ENCODE assay signal across 21 cellular contexts in genomic region chr2:98703738-98704137, GRCh38. TPM values are rescaled to one million over a fixed set of nuclear protein-coding genes. Genes with fewer than 3 reads are reported as not detected.
DNase-seq lines count a peak whose midpoint lies in the region; ATAC-seq, FAIRE-seq and TF ChIP-seq lines count a peak whose summit lies in the region.
"Had no signal": no experiment of that assay in that cellular context is flagged by ENCODE, and none has a peak within 500 bp of the region (broad histone marks: within the 10 kb centered on the region; RNA-seq: fewer than 3 reads in every experiment).

No MANE protein-coding gene starts in this region.

- POLR2A ChIA-PET in CD8-positive, alpha-beta T cell (lab: Charles Lee), result interaction anchor here (1.2 to 1.3 kb wide), 3 partner anchors 10 to 68 kb away, joined by 3 to 4 read pairs (median 4); no protein-coding TSS in a partner anchor
- POLR2A ChIA-PET in endothelial cell of umbilical vein (lab: Charles Lee), result interaction anchor here (1.0 kb wide), 1 partner anchor 17 kb away, joined by 5 read pairs; no protein-coding TSS in a partner anchor

- no peaks in the 10 kb centered on the region for H3K9me2 ChIP-seq in Karpas-422 (replicated peaks; ENCODE audit: insufficient read depth, low read length)

- TF ChIP-seq POLR2A in endothelial cell of umbilical vein (IDR thresholded peaks at IDR 0.05; ENCODE audit: low read depth, low read length) (no peak), ovary (IDR thresholded peaks at IDR 0.05) (no peak)

- DNase-seq in CD8-positive, alpha-beta T cell, result no peak
- DNase-seq in Karpas-422, result peak; percentile 26
- no peak for DNase-seq in endothelial cell of umbilical vein (ENCODE audit: low read depth, low spot score)
- DNase-seq in pancreas, result no peak
- DNase-seq in frontal cortex (ENCODE audit: low spot score in 2 of 2), result no peak
- no peak for DNase-seq in NOMO-1 treated with dmso at 0.1 percent for 144 hours (lab: John Stamatoyannopoulos, UW; ENCODE audit: unreplicated experiment)
- DNase-seq in D721Med (ENCODE audit: insufficient read length, low spot score), result no peak
- no peak for DNase-seq in ovary
- DNase-seq: EL, islet precursor cell, NCI-H187 treated with DMSO at 0.1 percent for 48 hours, NCI-H526, trophoblast cell had no signal

- 65 to 68% methylated on average over 5 of the region's 5 CpGs for WGBS in pancreas, 2 donors
- WGBS in ovary, 3 donors, result 94 to 96% (median 96%) methylated on average over 5 of the region's 5 CpGs

- no TSS peak for BruUV-seq in endothelial cell of umbilical vein (replicated peaks; lab: Mats Ljungman, UMichigan)

- CTCF ChIA-PET in CD8-positive, alpha-beta T cell (lab: Charles Lee), result interaction anchor here (0.9 to 2.2 kb wide), 6 partner anchors 9 to 55 kb away, joined by 3 to 10 read pairs (median 4); no protein-coding TSS in a partner anchor
- CTCF ChIA-PET in endothelial cell of umbilical vein (lab: Charles Lee), result interaction anchor here (1.0 to 3.0 kb wide), 5 partner anchors 10 to 362 kb away, joined by 3 to 16 read pairs (median 5); no protein-coding TSS in a partner anchor

- peak overlapping the region; percentile 92 for H3K27ac Mint-ChIP-seq in CD8-positive, alpha-beta T cell
- H3K27ac Mint-ChIP-seq: activated T-helper 2 cell treated with anti-CD3 and anti-CD28 coated beads, Interferon-gamma antibody, Interleukin-2, Interleukin-4, amounts not matched to agents 10 μg/mL and 5 μg/mL and 100 μg/mL, durations not matched to agents 14 hours and 24 hours and 36 hours had no signal

- peaks cover 80% of the 10 kb centered on the region for H3K4me1 Mint-ChIP-seq in CD8-positive, alpha-beta T cell (ENCODE audit: low read depth)

- TF ChIP-seq EP300 in ovary (IDR thresholded peaks at IDR 0.05), result no peak

- H3K27ac ChIP-seq in CD8-positive, alpha-beta T cell (ENCODE audit: low read depth, low read length), result no peak overlapping the region
- H3K27ac ChIP-seq in Karpas-422 (ENCODE audit: low read length) (no peak overlapping the region), endothelial cell of umbilical vein (ENCODE audit: insufficient read depth, low read depth, low read length) (peak overlapping the region; percentile 50), pancreas (peak overlapping the region; percentile 9 to 74 (median 56)), ovary (no peak overlapping the region)
- H3K27ac ChIP-seq: BLaER1 treated with 17β-estradiol and CSF1 and Interleukin-3, amounts not matched to agents 10 nM and 100 nM; prostate gland had no signal

- H3K79me2 ChIP-seq in Karpas-422 (ENCODE audit: low read length), result no peaks in the 10 kb centered on the region
- H3K79me2 ChIP-seq in endothelial cell of umbilical vein (ENCODE audit: control insufficient read depth, insufficient read depth, low read length), result peaks cover 68% of the 10 kb centered on the region

- no peak for TF ChIP-seq CTCF in CD8-positive, alpha-beta T cell (IDR thresholded peaks at IDR 0.05)
- TF ChIP-seq CTCF in endothelial cell of umbilical vein (IDR thresholded peaks at IDR 0.05; ENCODE audit: extremely low read depth in 1 of 2, insufficient read depth in 1 of 2, low read depth in 1 of 2, low read length in 2 of 2) (no peak), pancreas (IDR thresholded peaks at IDR 0.05) (no peak), D721Med (IDR thresholded peaks at IDR 0.05; ENCODE audit: insufficient read depth, missing control alignments) (no peak), ovary (IDR thresholded peaks at IDR 0.05) (no peak)

- no peaks in the 10 kb centered on the region for H3K27me3 ChIP-seq in CD8-positive, alpha-beta T cell (ENCODE audit: insufficient read depth, low read length)
- H3K27me3 ChIP-seq in Karpas-422 (ENCODE audit: low read length) (no peaks in the 10 kb centered on the region), endothelial cell of umbilical vein (ENCODE audit: control insufficient read depth in 2 of 2, insufficient read depth in 2 of 2, low read length in 2 of 2) (no peaks in the 10 kb centered on the region), pancreas (no peaks in the 10 kb centered on the region), ovary (no peaks in the 10 kb centered on the region)
- H3K27me3 ChIP-seq: BLaER1 treated with 17β-estradiol and CSF1 and Interleukin-3, amounts not matched to agents 10 nM and 100 nM; gastroesophageal sphincter had no signal

- no peaks in the 10 kb centered on the region for H3K9me3 Mint-ChIP-seq in CD8-positive, alpha-beta T cell
- H3K9me3 Mint-ChIP-seq: activated T-helper 2 cell treated with anti-CD3 and anti-CD28 coated beads, Interferon-gamma antibody, Interleukin-2, Interleukin-4, amounts not matched to agents 10 μg/mL and 5 μg/mL and 100 μg/mL, durations not matched to agents 14 hours and 24 hours and 36 hours had no signal

- intact Hi-C loops in CD8-positive, alpha-beta T cell (cut with DNase I, micrococcal nuclease), result loop anchor here in 1 of 2 experiments (2.0 kb wide), 1 partner anchor 55 kb away; no protein-coding TSS in a partner anchor
- intact Hi-C loops in endothelial cell of umbilical vein (cut with micrococcal nuclease), result loop anchor here (2.0 to 5.0 kb wide), 2 partner anchors 51 to 129 kb away; no protein-coding TSS in a partner anchor
- intact Hi-C loops in pancreas (cut with DNase I), result no loop called here
- intact Hi-C loops in ovary (cut with DNase I), result no loop called here

- H4K20me1 ChIP-seq in Karpas-422 (ENCODE audit: insufficient read depth, low read depth, low read length) (no peaks in the 10 kb centered on the region), endothelial cell of umbilical vein (replicated peaks; ENCODE audit: control insufficient read depth, extremely low read depth, insufficient read depth, low read length) (no peaks in the 10 kb centered on the region)

- H3K36me3 ChIP-seq in CD8-positive, alpha-beta T cell (ENCODE audit: insufficient read depth, low read length), result no peaks in the 10 kb centered on the region
- H3K36me3 ChIP-seq in Karpas-422 (ENCODE audit: insufficient read depth, low read length), result no peaks in the 10 kb centered on the region
- H3K36me3 ChIP-seq in endothelial cell of umbilical vein (ENCODE audit: control insufficient read depth in 2 of 2, extremely low read depth in 1 of 2, insufficient read depth in 2 of 2, low read length in 2 of 2), result no peaks in the 10 kb centered on the region
- H3K36me3 ChIP-seq in pancreas, result no peaks in the 10 kb centered on the region
- no peaks in the 10 kb centered on the region for H3K36me3 ChIP-seq in ovary
- H3K36me3 ChIP-seq: gastroesophageal sphincter, prostate gland had no signal

- H2AFZ ChIP-seq in Karpas-422 (ENCODE audit: low read length), result no peak overlapping the region
- H2AFZ ChIP-seq in endothelial cell of umbilical vein (ENCODE audit: low read depth, low read length), result no peak overlapping the region

- peak overlapping the region; percentile 15 for H3K4me3 Mint-ChIP-seq in CD8-positive, alpha-beta T cell

- no peak overlapping the region for H3K9ac ChIP-seq in Karpas-422 (ENCODE audit: low read length)
- H3K9ac ChIP-seq in endothelial cell of umbilical vein (replicated peaks; ENCODE audit: extremely low read depth, insufficient read depth, low read length), result no peak overlapping the region

- H3K4me2 ChIP-seq in Karpas-422 (ENCODE audit: low read depth, low read length, poor library complexity, severe bottlenecking) (no peak overlapping the region), endothelial cell of umbilical vein (ENCODE audit: insufficient read depth, low read length) (no peak overlapping the region)

- no peak overlapping the region for H3K4me3 ChIP-seq in CD8-positive, alpha-beta T cell (ENCODE audit: low read depth, low read length)
- H3K4me3 ChIP-seq in Karpas-422 (ENCODE audit: low read length), result no peak overlapping the region
- no peak overlapping the region for H3K4me3 ChIP-seq in endothelial cell of umbilical vein (replicated peaks in 1 of 3; ENCODE audit: insufficient read depth in 1 of 3, low read depth in 1 of 3, low read length in 3 of 3)
- H3K4me3 ChIP-seq in pancreas, result no peak overlapping the region
- no peak overlapping the region for H3K4me3 ChIP-seq in ovary
- H3K4me3 ChIP-seq: BLaER1 treated with 17β-estradiol and CSF1 and Interleukin-3, amounts not matched to agents 10 nM and 100 nM; gastroesophageal sphincter; GM12878; prostate gland had no signal

- no peaks in the 10 kb centered on the region for H3K9me1 ChIP-seq in endothelial cell of umbilical vein (replicated peaks; ENCODE audit: control insufficient read depth, extremely low read depth, insufficient read depth, low read length)

- no peak for FAIRE-seq in endothelial cell of umbilical vein (lab: Jason Lieb, UNC)
- no peak for FAIRE-seq in pancreas (lab: Jason Lieb, UNC)
- no peak for FAIRE-seq in frontal cortex (lab: Jason Lieb, UNC)
- no peak for FAIRE-seq in D721Med (lab: Jason Lieb, UNC)
- FAIRE-seq: GM12878, RCC 7860 had no signal

- peaks cover 37% of the 10 kb centered on the region for H3K36me3 Mint-ChIP-seq in CD8-positive, alpha-beta T cell

- dilution Hi-C loops in endothelial cell of umbilical vein (cut with MboI; ENCODE audit: extremely low pct_ligation_motif_present, low sequenced_read_pairs), result no loop called here

- H3K9me3 ChIP-seq in CD8-positive, alpha-beta T cell (ENCODE audit: low read length), result no peaks in the 10 kb centered on the region
- H3K9me3 ChIP-seq in Karpas-422 (ENCODE audit: low read length) (no peaks in the 10 kb centered on the region), endothelial cell of umbilical vein (replicated peaks; ENCODE audit: control insufficient read depth, insufficient read depth, low read length) (no peaks in the 10 kb centered on the region), pancreas (no peaks in the 10 kb centered on the region), ovary (no peaks in the 10 kb centered on the region)
- H3K9me3 ChIP-seq: BLaER1 treated with 17β-estradiol and CSF1 and Interleukin-3, amounts not matched to agents 10 nM and 100 nM; gastroesophageal sphincter; prostate gland had no signal

- no peaks in the 10 kb centered on the region for H3K27me3 Mint-ChIP-seq in CD8-positive, alpha-beta T cell (ENCODE audit: low read depth)

- peaks cover 76% of the 10 kb centered on the region for H3K4me1 ChIP-seq in CD8-positive, alpha-beta T cell (ENCODE audit: insufficient read depth, low read length)
- H3K4me1 ChIP-seq in Karpas-422 (ENCODE audit: low read length) (peaks cover 4% of the 10 kb centered on the region; the same call in 1 of the 2 replicates), endothelial cell of umbilical vein (ENCODE audit: control insufficient read depth, extremely low read depth, insufficient read depth, low read length) (peaks cover 39% of the 10 kb centered on the region), pancreas (peaks cover 56 to 79% (median 76%) of the 10 kb centered on the region in 3 donors), ovary (ENCODE audit: insufficient read depth) (peaks cover 4% of the 10 kb centered on the region)

- no peak for ATAC-seq in CD8-positive, alpha-beta T cell
- no peak for ATAC-seq in pancreas
- ATAC-seq: activated CD4-positive, CD25-positive, alpha-beta regulatory T cell treated with anti-CD3 and anti-CD28 coated beads, Interleukin-2, amount 50 U/mL, for 24 hours; gastroesophageal sphincter; GM12878 had no signal

RNA-seq across cellular contexts. Expression of gene MGAT4A, which starts 27.2 kb away (rescaled TPM):
- 100 to 1,000 TPM; 226 to 229 TPM for total RNA-seq in CD8-positive, alpha-beta T cell
- total RNA-seq in Karpas-422 (2014; rRNA removed; shearing (Covaris generic); ENCODE audit: low replicate concordance), result 0.15 and 0.43 TPM in 2 replicates
- total RNA-seq in endothelial cell of umbilical vein, result 42.2 and 47.6 TPM in 2 replicates
- 8.2 and 9.2 TPM in 2 replicates for polyA plus RNA-seq in endothelial cell of umbilical vein
- 10.0 and 11.5 TPM in 2 replicates for polyA plus RNA-seq in endothelial cell of umbilical vein (2011; cell fraction: cytosol; rRNA removed)
- 22.1 and 37.9 TPM in 2 replicates for polyA plus RNA-seq in endothelial cell of umbilical vein (2011; cell fraction: nucleus; rRNA removed)
- polyA plus RNA-seq in endothelial cell of umbilical vein (2012), result 31.6 and 54.3 TPM in 2 replicates
- 24.5 and 26.6 TPM in 2 replicates for polyA minus RNA-seq in endothelial cell of umbilical vein
- not detected for polyA minus RNA-seq in endothelial cell of umbilical vein (2011; cell fraction: cytosol; rRNA and poly(A)+ RNA removed)
- 28.3 and 39.7 TPM in 2 replicates for polyA minus RNA-seq in endothelial cell of umbilical vein (2011; cell fraction: nucleus; rRNA and poly(A)+ RNA removed)
- total RNA-seq in pancreas, result 10 to 100 TPM; 56.0 to 72.1 (median 59.4) TPM
- 10 to 100 TPM; 14.1 to 21.0 TPM for polyA plus RNA-seq in pancreas
- total RNA-seq in frontal cortex, result 38.3 TPM
- total RNA-seq in ovary, result 10 to 100 TPM in 5 of 7 donors, 1 to 10 TPM in 2; 8.3 to 14.7 (median 13.6) TPM
- polyA plus RNA-seq in ovary, result 1 to 10 TPM; 3.9 to 9.5 TPM
- total RNA-seq: M059J had no signal

Comparison
In these comparisons a context has a peak if more than half of its experiments do, and no peak if none do; other contexts are left out.
1. H3K27ac ChIP-seq: peak in endothelial cell of umbilical vein (single experiment) and pancreas (4 of 4); none in CD8-positive, alpha-beta T cell (single experiment), Karpas-422 (single experiment) and ovary (0 of 2).